ENCODE assay signal across 15 cellular contexts in genomic region chr21:35303085-35303484, GRCh38.
A peak's percentile ranks its signal among the peaks of the same experiment; 100 is the strongest.
DNase-seq lines count a peak whose midpoint lies in the region; ATAC-seq, FAIRE-seq and TF ChIP-seq lines count a peak whose summit lies in the region.
"Had no signal": no experiment of that assay in that cellular context is flagged by ENCODE, and none has a peak within 500 bp of the region (broad histone marks: within the 10 kb centered on the region; RNA-seq: fewer than 3 reads in every experiment).

No MANE protein-coding gene starts in this region.

- ATAC-seq in GM21825 (IDR thresholded peaks at IDR 0.05; ENCODE audit: unreplicated experiment) (no peak), HG02571 (IDR thresholded peaks at IDR 0.05; ENCODE audit: unreplicated experiment) (no peak)

- no TSS peak for BruUV-seq in endothelial cell of umbilical vein (replicated peaks; lab: Mats Ljungman, UMichigan)

- no peaks in the 10 kb centered on the region for H3K9me3 ChIP-seq in endothelial cell of umbilical vein (replicated peaks; ENCODE audit: control insufficient read depth, insufficient read depth, low read length)

- no peak for TF ChIP-seq POLR2A in endothelial cell of umbilical vein (IDR thresholded peaks at IDR 0.05; ENCODE audit: low read depth, low read length)

- no peaks in the 10 kb centered on the region for H3K9me1 ChIP-seq in endothelial cell of umbilical vein (replicated peaks; ENCODE audit: control insufficient read depth, extremely low read depth, insufficient read depth, low read length)

- TF ChIP-seq CTCF in endothelial cell of umbilical vein (IDR thresholded peaks at IDR 0.05; ENCODE audit: extremely low read depth in 1 of 2, insufficient read depth in 1 of 2, low read depth in 1 of 2, low read length in 2 of 2) = no peak

- CTCF ChIA-PET in endothelial cell of umbilical vein (lab: Charles Lee) = interaction anchor here (0.7 to 1.3 kb wide), 2 partner anchors 47 to 97 kb away, joined by 3 read pairs; no protein-coding TSS in a partner anchor

- no peak overlapping the region for H3K9ac ChIP-seq in endothelial cell of umbilical vein (replicated peaks; ENCODE audit: extremely low read depth, insufficient read depth, low read length)

- intact Hi-C loops in endothelial cell of umbilical vein (cut with micrococcal nuclease) = no loop called here

- dilution Hi-C loops in endothelial cell of umbilical vein (cut with MboI; ENCODE audit: extremely low pct_ligation_motif_present, low sequenced_read_pairs) = no loop called here

- peak; percentile 96 for DNase-seq in EL
- peak; percentile 98 for DNase-seq in RCC 7860 (ENCODE audit: low spot score)
- peak; percentile 70 for DNase-seq in endothelial cell of umbilical vein (ENCODE audit: low read depth, low spot score)
- peak; percentile 82 for DNase-seq in non-pigmented ciliary epithelial cell (ENCODE audit: low read depth)
- DNase-seq in activated gamma-delta T cell (lab: John Stamatoyannopoulos, UW) = no peak
- no peak for DNase-seq in Kasumi-1 (lab: John Stamatoyannopoulos, UW)
- DNase-seq: activated CD4-positive, alpha-beta T cell treated with anti-CD3 and anti-CD28 coated beads, Interleukin-2, amount 50 U/mL, for 1 hour; activated naive CD4-positive, alpha-beta T cell treated with anti-CD3 and anti-CD28 coated beads for 36 hours; effector CD4-positive, alpha-beta T cell; NCI-H524 treated with DMSO at 0.1 percent for 48 hours; stimulated activated CD4-positive, alpha-beta T cell treated with anti-CD3 and anti-CD28 coated beads, Interleukin-4, amount 100 ng/mL, for 4 hours; substantia nigra had no signal

- no peaks in the 10 kb centered on the region for H3K4me1 ChIP-seq in endothelial cell of umbilical vein (ENCODE audit: control insufficient read depth, extremely low read depth, insufficient read depth, low read length)

- FAIRE-seq in RCC 7860 (lab: Jason Lieb, UNC) (peak; percentile 99), endothelial cell of umbilical vein (lab: Jason Lieb, UNC) (peak; percentile 89)
- FAIRE-seq: GM18507 had no signal

- POLR2A ChIA-PET in endothelial cell of umbilical vein (lab: Charles Lee) = no interaction called here

- no peak overlapping the region for H3K4me3 ChIP-seq in endothelial cell of umbilical vein (replicated peaks in 1 of 3; ENCODE audit: insufficient read depth in 1 of 3, low read depth in 1 of 3, low read length in 3 of 3)

- no peaks in the 10 kb centered on the region for H3K36me3 ChIP-seq in endothelial cell of umbilical vein (ENCODE audit: control insufficient read depth in 2 of 2, extremely low read depth in 1 of 2, insufficient read depth in 2 of 2, low read length in 2 of 2)

- H3K27ac ChIP-seq in endothelial cell of umbilical vein (ENCODE audit: insufficient read depth, low read depth, low read length) = no peak overlapping the region

- H3K79me2 ChIP-seq in endothelial cell of umbilical vein (ENCODE audit: control insufficient read depth, insufficient read depth, low read length) = no peaks in the 10 kb centered on the region

- no peaks in the 10 kb centered on the region for H3K27me3 ChIP-seq in endothelial cell of umbilical vein (ENCODE audit: control insufficient read depth in 2 of 2, insufficient read depth in 2 of 2, low read length in 2 of 2)

- no peak overlapping the region for H2AFZ ChIP-seq in endothelial cell of umbilical vein (ENCODE audit: low read depth, low read length)

- no peaks in the 10 kb centered on the region for H4K20me1 ChIP-seq in endothelial cell of umbilical vein (replicated peaks; ENCODE audit: control insufficient read depth, extremely low read depth, insufficient read depth, low read length)

- H3K4me2 ChIP-seq in endothelial cell of umbilical vein (ENCODE audit: insufficient read depth, low read length) = no peak overlapping the region

TF ChIP-seq in endothelial cell of umbilical vein, 7 proteins besides CTCF, POLR2A, EP300 and RAD21:
- TF ChIP-seq EZH2 (IDR thresholded peaks at IDR 0.05; ENCODE audit: borderline replicate concordance, low read depth, low read length, severe bottlenecking) = no peak
- peak; percentile 80 for TF ChIP-seq FOS (IDR thresholded peaks at IDR 0.05; ENCODE audit: borderline replicate concordance, insufficient read depth, low read length)
- no peak for TF ChIP-seq MYC (IDR thresholded peaks at IDR 0.05; ENCODE audit: low read depth, low read length)
- TF ChIP-seq MAX (IDR thresholded peaks at IDR 0.05; ENCODE audit: insufficient read depth, insufficient read length) = no peak
- peak; percentile 74 for TF ChIP-seq GATA2 (IDR thresholded peaks at IDR 0.05; ENCODE audit: insufficient read depth, insufficient read length, low read depth, low read length)
- TF ChIP-seq JUN (IDR thresholded peaks at IDR 0.05; ENCODE audit: borderline replicate concordance, insufficient read depth, insufficient read length, low read depth) = no peak
- TF ChIP-seq POLR2AphosphoS5 (IDR thresholded peaks at IDR 0.05; ENCODE audit: insufficient read depth, low read depth, low read length) = peak; percentile 12

Comparison
In these comparisons a context has a peak if more than half of its experiments do, and no peak if none do; other contexts are left out.
1. DNase-seq: peak in EL (single experiment), RCC 7860 (single experiment), endothelial cell of umbilical vein (single experiment) and non-pigmented ciliary epithelial cell (single experiment); none in activated gamma-delta T cell (single experiment) and Kasumi-1 (0 of 2).